Comparison of ENCODE assay signal across 8 cellular contexts in the genomic region with DNA sequence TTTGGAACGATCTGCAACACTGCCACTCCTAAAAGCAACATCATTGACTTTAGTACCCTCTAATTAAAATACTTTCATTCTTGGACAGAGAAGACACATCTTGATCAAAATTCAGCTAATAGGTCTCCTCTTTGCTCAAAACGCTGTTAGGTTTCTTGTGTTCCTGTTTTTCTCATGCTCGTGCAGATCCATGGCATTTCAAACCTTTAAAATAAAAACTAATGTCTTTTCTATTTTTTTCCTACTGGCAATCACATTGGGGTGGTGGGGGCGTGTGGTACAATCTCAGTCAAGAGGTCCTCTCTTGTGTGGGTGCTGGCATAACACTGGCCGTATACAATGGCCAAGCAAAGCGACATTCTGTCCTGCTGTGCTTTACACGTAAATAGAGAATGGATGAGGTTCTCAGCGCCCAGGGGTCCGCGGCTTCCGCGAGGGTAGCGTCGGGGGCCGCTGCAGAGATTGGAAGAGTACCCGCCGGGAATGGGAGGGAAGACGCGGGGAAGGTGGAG. TPM values are rescaled to one million over a fixed set of nuclear protein-coding genes. Genes with fewer than 3 reads are reported as not detected.
DNase-seq lines count a peak whose midpoint lies in the region; ATAC-seq and TF ChIP-seq lines count a peak whose summit lies in the region.

No MANE protein-coding gene starts in this region.

- TF ChIP-seq EP300 in upper lobe of left lung (IDR thresholded peaks at IDR 0.05): no peak

- no peak overlapping the region for H2AFZ ChIP-seq in PC-3 (ENCODE audit: low read length)

- H3K4me3 Mint-ChIP-seq in activated naive CD4-positive, alpha-beta T cell treated with anti-CD3 and anti-CD28 coated beads for 36 hours: peak overlapping the region; percentile 82

- DNase-seq in activated naive CD4-positive, alpha-beta T cell treated with anti-CD3 and anti-CD28 coated beads for 36 hours: no peak
- no peak for DNase-seq in activated naive CD4-positive, alpha-beta T cell treated with anti-CD3 and anti-CD28 coated beads, Interleukin-2, amount 50 U/mL, for 16 hours
- no peak for DNase-seq in cardiac fibroblast (ENCODE audit: low read depth in 2 of 2)
- DNase-seq in upper lobe of left lung: no peak
- no peak for DNase-seq in PC-3

- WGBS in mesodermal cell (ENCODE audit: insufficient coverage in 2 of 2), 2 experiments: 19 to 35% methylated on average over 7 to 16 of the region's 19 CpGs
- WGBS in upper lobe of left lung, 2 donors: 11 to 13% methylated on average over 19 of the region's 19 CpGs

- H3K9ac ChIP-seq in PC-3 (ENCODE audit: low read length): no peak overlapping the region

- BruUV-seq in PC-3 (replicated peaks; lab: Mats Ljungman, UMichigan): no TSS peak

- TF ChIP-seq CTCF in cardiac fibroblast (IDR thresholded peaks at IDR 0.05; ENCODE audit: low read depth, low read length): no peak
- no peak for TF ChIP-seq CTCF in upper lobe of left lung (IDR thresholded peaks at IDR 0.05)
- no peak for TF ChIP-seq CTCF in PC-3 (conservative IDR thresholded peaks at IDR 0.05; ENCODE audit: low read depth, low read length)

- CTCF ChIA-PET in activated naive CD4-positive, alpha-beta T cell treated with anti-CD3 and anti-CD28 coated beads for 36 hours (lab: Charles Lee): interaction anchor here (1.6 kb wide), 1 partner anchor 27 kb away, joined by 3 read pairs; a partner anchor contains a TSS
- CTCF ChIA-PET in PC-3 (lab: Charles Lee): no interaction called here

- peaks cover 1% of the 10 kb centered on the region for H3K36me3 Mint-ChIP-seq in activated naive CD4-positive, alpha-beta T cell treated with anti-CD3 and anti-CD28 coated beads for 36 hours (ENCODE audit: low read depth)

- no peaks in the 10 kb centered on the region for H3K9me2 ChIP-seq in PC-3 (replicated peaks; ENCODE audit: low read length)

- no peaks in the 10 kb centered on the region for H3F3A ChIP-seq in PC-3 (ENCODE audit: low read length, unreplicated experiment)

- H3K4me2 ChIP-seq in PC-3 (ENCODE audit: low read length): no peak overlapping the region

- ATAC-seq in upper lobe of left lung (ENCODE audit: low FRiP score in 2 of 2): peak in 1 of 2 donors; percentile 17
- ATAC-seq in PC-3: no peak
- ATAC-seq in HG03432 (IDR thresholded peaks at IDR 0.05; ENCODE audit: unreplicated experiment): no peak
- no peak for ATAC-seq in GM21528 (IDR thresholded peaks at IDR 0.05; ENCODE audit: low FRiP score, unreplicated experiment)

- H3K9me3 Mint-ChIP-seq in activated naive CD4-positive, alpha-beta T cell treated with anti-CD3 and anti-CD28 coated beads for 36 hours: no peaks in the 10 kb centered on the region

- H3K36me3 ChIP-seq in mesodermal cell (ENCODE audit: control insufficient read depth, insufficient read depth, low read length) (no peaks in the 10 kb centered on the region), upper lobe of left lung (no peaks in the 10 kb centered on the region), PC-3 (ENCODE audit: low read depth, low read length) (no peaks in the 10 kb centered on the region)

- peaks cover 41% of the 10 kb centered on the region for H3K4me1 Mint-ChIP-seq in activated naive CD4-positive, alpha-beta T cell treated with anti-CD3 and anti-CD28 coated beads for 36 hours (ENCODE audit: low read depth)

- POLR2A ChIA-PET in PC-3 (lab: Charles Lee; ENCODE audit: unreplicated experiment): no interaction called here

- no peaks in the 10 kb centered on the region for H3K79me2 ChIP-seq in PC-3 (ENCODE audit: low read length)

- H3K27me3 Mint-ChIP-seq in activated naive CD4-positive, alpha-beta T cell treated with anti-CD3 and anti-CD28 coated beads for 36 hours (ENCODE audit: low read depth): no peaks in the 10 kb centered on the region

- peaks cover 12% of the 10 kb centered on the region for H3K4me1 ChIP-seq in mesodermal cell (ENCODE audit: control insufficient read depth, insufficient read depth, low read length, poor library complexity, severe bottlenecking)
- peaks cover 18 to 32% (median 22%) of the 10 kb centered on the region in 4 donors for H3K4me1 ChIP-seq in upper lobe of left lung
- H3K4me1 ChIP-seq in PC-3 (ENCODE audit: insufficient read depth, low read length): no peaks in the 10 kb centered on the region

- no peaks in the 10 kb centered on the region for H4K20me1 ChIP-seq in PC-3 (ENCODE audit: low read length)

- H3K27me3 ChIP-seq in upper lobe of left lung (no peaks in the 10 kb centered on the region), PC-3 (ENCODE audit: low read length) (0 out of 2 replicates have a peak, but pooled peaks cover 9% of the 10 kb centered on the region)

- no peak overlapping the region for H3K27ac Mint-ChIP-seq in activated naive CD4-positive, alpha-beta T cell treated with anti-CD3 and anti-CD28 coated beads for 36 hours

- H3K4me3 ChIP-seq in cardiac fibroblast (replicated peaks in 1 of 2; ENCODE audit: low read depth in 2 of 2, low read length in 2 of 2) (peak overlapping the region; percentile 52 to 58), mesodermal cell (ENCODE audit: extremely low read depth, insufficient read depth, low read length, poor library complexity, severe bottlenecking) (peak overlapping the region; percentile 47), upper lobe of left lung (peak overlapping the region; percentile 48 to 64 (median 57)), PC-3 (ENCODE audit: low read length) (no peak overlapping the region)

- H3K9me3 ChIP-seq in mesodermal cell (ENCODE audit: control insufficient read depth, low read length) (no peaks in the 10 kb centered on the region), upper lobe of left lung (no peaks in the 10 kb centered on the region), PC-3 (ENCODE audit: low read length) (no peaks in the 10 kb centered on the region)

- H3K27ac ChIP-seq in mesodermal cell (ENCODE audit: low read depth, low read length, severe bottlenecking) (no peak overlapping the region), upper lobe of left lung (peak overlapping the region in 1 of 4 donors; percentile 66), PC-3 (ENCODE audit: low read length) (no peak overlapping the region)

- TF ChIP-seq POLR2A in upper lobe of left lung (IDR thresholded peaks at IDR 0.05): no peak

- intact Hi-C loops in activated naive CD4-positive, alpha-beta T cell treated with anti-CD3 and anti-CD28 coated beads for 36 hours (cut with micrococcal nuclease): loop anchor here (1.0 to 10.0 kb wide), 3 partner anchors 28 to 335 kb away; a partner anchor contains a TSS
- intact Hi-C loops in PC-3 (cut with micrococcal nuclease): no loop called here

RNA-seq across cellular contexts. Expression of a gene that starts 0.3 kb away (rescaled TPM):
- total RNA-seq in activated naive CD4-positive, alpha-beta T cell treated with anti-CD3 and anti-CD28 coated beads for 36 hours: under 1 TPM; 0.64 to 0.94 TPM
- polyA plus RNA-seq in mesodermal cell (2013, experiment 1 of 2): not detected
- polyA plus RNA-seq in mesodermal cell (2013, experiment 2 of 2): not detected
- total RNA-seq in upper lobe of left lung: 1 to 10 TPM in 1 of 6 donors, under 1 TPM in 2, not detected in 3; 0.30 to 2.0 (median 0.74) TPM
- 0.35 TPM in 1 of 2 replicates, not detected in the other for total RNA-seq in PC-3 (2014; rRNA removed)

RNA-seq across cellular contexts. Expression of a gene that starts 27.0 kb away (rescaled TPM):
- total RNA-seq in activated naive CD4-positive, alpha-beta T cell treated with anti-CD3 and anti-CD28 coated beads for 36 hours: 1 to 10 TPM; 9.1 to 9.7 TPM
- 0.66 TPM for polyA plus RNA-seq in mesodermal cell (2013, experiment 1 of 2)
- 1.4 TPM for polyA plus RNA-seq in mesodermal cell (2013, experiment 2 of 2)
- total RNA-seq in upper lobe of left lung: 1 to 10 TPM; 1.0 to 6.8 (median 1.8) TPM
- 0.36 and 2.4 TPM in 2 replicates for total RNA-seq in PC-3 (2014; rRNA removed)
